In genomic region chr6:121333694-121334093, GRCh38 we compare ENCODE assay signal across 8 cellular contexts. TPM values are rescaled to one million over a fixed set of nuclear protein-coding genes. Genes with fewer than 3 reads are reported as not detected.
DNase-seq lines count a peak whose midpoint lies in the region; TF ChIP-seq lines count a peak whose summit lies in the region.
"Not testable (repeated sequence)": the region's sequence is repeated elsewhere in the genome, so short reads cannot be mapped to it uniquely, and the experiment has no call there.

No MANE protein-coding gene starts in this region.

- H3K27ac ChIP-seq in SK-N-MC; iPS-20b (ENCODE audit: low read length); neural progenitor cell; stomach smooth muscle (ENCODE audit: low read length): not testable (repeated sequence)
- H3K27ac ChIP-seq in effector memory CD4-positive, alpha-beta T cell (ENCODE audit: insufficient read depth, low read length, poor library complexity, severe bottlenecking), result peak overlapping the region; percentile 96

- H4K20me1 ChIP-seq in neural progenitor cell (ENCODE audit: low read depth), result not testable (repeated sequence)

- H3K9me3 Mint-ChIP-seq in activated naive CD4-positive, alpha-beta T cell treated with anti-CD3 and anti-CD28 coated beads for 36 hours; neural progenitor cell: not testable (repeated sequence)

- not testable (repeated sequence) for H3K9me3 ChIP-seq in SK-N-MC (ENCODE audit: low read depth, low read length); effector memory CD4-positive, alpha-beta T cell (ENCODE audit: control insufficient read depth, low read length); iPS-20b (ENCODE audit: insufficient read depth, low read depth, low read length); neural progenitor cell (ENCODE audit: low read depth); stomach smooth muscle (ENCODE audit: control insufficient read depth in 2 of 2, low read length in 2 of 2)

- H3K4me1 Mint-ChIP-seq in activated naive CD4-positive, alpha-beta T cell treated with anti-CD3 and anti-CD28 coated beads for 36 hours (ENCODE audit: low read depth), result peaks cover 38% of the 10 kb centered on the region
- H3K4me1 Mint-ChIP-seq in neural progenitor cell, result peaks cover 25% of the 10 kb centered on the region

- H3K27ac Mint-ChIP-seq in activated naive CD4-positive, alpha-beta T cell treated with anti-CD3 and anti-CD28 coated beads for 36 hours, result peak overlapping the region; percentile 24
- H3K27ac Mint-ChIP-seq in neural progenitor cell, result not testable (repeated sequence)

- TF ChIP-seq CTCF in AG10803 (conservative IDR thresholded peaks at IDR 0.05; ENCODE audit: low read length); HFF-Myc (IDR thresholded peaks at IDR 0.05; ENCODE audit: low read depth, low read length, missing control alignments); neural progenitor cell (IDR thresholded peaks at IDR 0.05): not testable (repeated sequence)

- not testable (repeated sequence) for H3K4me1 ChIP-seq in effector memory CD4-positive, alpha-beta T cell (ENCODE audit: control insufficient read depth, insufficient read depth, low read length, poor library complexity, severe bottlenecking); iPS-20b (ENCODE audit: insufficient read depth, low read length); stomach smooth muscle (ENCODE audit: control insufficient read depth, insufficient read depth, low read length)
- H3K4me1 ChIP-seq in neural progenitor cell, result peaks cover 18% of the 10 kb centered on the region

- DNase-seq in AG10803 (ENCODE audit: low read depth); HFF-Myc (ENCODE audit: extremely low read depth, low read depth); SK-N-MC (ENCODE audit: low read depth, low spot score); activated naive CD4-positive, alpha-beta T cell treated with anti-CD3 and anti-CD28 coated beads for 36 hours; effector memory CD4-positive, alpha-beta T cell; neural progenitor cell (ENCODE audit: low spot score): not testable (repeated sequence)

- intact Hi-C loops in activated naive CD4-positive, alpha-beta T cell treated with anti-CD3 and anti-CD28 coated beads for 36 hours (cut with micrococcal nuclease), result loop anchor here (1.0 to 5.0 kb wide), 6 partner anchors 103 to 1137 kb away; partner anchors contain the start of genes HSF2 and SERINC1

- H3K27me3 ChIP-seq in effector memory CD4-positive, alpha-beta T cell (replicated peaks; ENCODE audit: control insufficient read depth, insufficient read depth, low read length, poor library complexity, severe bottlenecking); iPS-20b (ENCODE audit: insufficient read depth, low read length); neural progenitor cell; stomach smooth muscle (ENCODE audit: control insufficient read depth in 1 of 2, insufficient read depth in 2 of 2, low read length in 2 of 2): not testable (repeated sequence)

- CTCF ChIA-PET in activated naive CD4-positive, alpha-beta T cell treated with anti-CD3 and anti-CD28 coated beads for 36 hours (lab: Charles Lee), result not testable (repeated sequence)

- H3K79me2 ChIP-seq in neural progenitor cell (ENCODE audit: low read depth), result peaks cover 31% of the 10 kb centered on the region

- peak overlapping the region; percentile 67 for H3K4me2 ChIP-seq in neural progenitor cell

- H3F3A ChIP-seq in neural progenitor cell (ENCODE audit: low read depth), result not testable (repeated sequence)

- H3K4me3 Mint-ChIP-seq in activated naive CD4-positive, alpha-beta T cell treated with anti-CD3 and anti-CD28 coated beads for 36 hours, result peak overlapping the region; percentile 98
- peak overlapping the region; percentile 93 for H3K4me3 Mint-ChIP-seq in neural progenitor cell

- H3K9ac ChIP-seq in SK-N-MC (ENCODE audit: insufficient read length) (peak overlapping the region; percentile 86), iPS-20b (ENCODE audit: low read depth, low read length) (peak overlapping the region; percentile 71; the same call in 1 of the 2 replicates), stomach smooth muscle (ENCODE audit: low read length in 2 of 2) (peak overlapping the region in 1 of 2 donors; percentile 74)
- H3K9ac ChIP-seq in neural progenitor cell, result not testable (repeated sequence)

- H3K36me3 Mint-ChIP-seq in activated naive CD4-positive, alpha-beta T cell treated with anti-CD3 and anti-CD28 coated beads for 36 hours (ENCODE audit: low read depth); neural progenitor cell: not testable (repeated sequence)

- H3K27me3 Mint-ChIP-seq in activated naive CD4-positive, alpha-beta T cell treated with anti-CD3 and anti-CD28 coated beads for 36 hours (ENCODE audit: low read depth); neural progenitor cell (ENCODE audit: insufficient read depth, low read depth): not testable (repeated sequence)

- peak overlapping the region; percentile 75 for H2AFZ ChIP-seq in neural progenitor cell (replicated peaks)

- H3K4me3 ChIP-seq in AG10803 (ENCODE audit: low read length), result peak overlapping the region; percentile 82
- peak overlapping the region; percentile 58 for H3K4me3 ChIP-seq in HFF-Myc (replicated peaks; ENCODE audit: low read depth, low read length)
- peak overlapping the region; percentile 96 for H3K4me3 ChIP-seq in SK-N-MC
- peak overlapping the region; percentile 98 for H3K4me3 ChIP-seq in effector memory CD4-positive, alpha-beta T cell (ENCODE audit: insufficient read depth, low read depth, low read length, poor library complexity, severe bottlenecking)
- peak overlapping the region; percentile 75 for H3K4me3 ChIP-seq in iPS-20b (ENCODE audit: low read length)
- H3K4me3 ChIP-seq in neural progenitor cell, result peak overlapping the region; percentile 51
- peak overlapping the region; percentile 60 to 94 for H3K4me3 ChIP-seq in stomach smooth muscle (ENCODE audit: low read length in 2 of 2)

- H3K36me3 ChIP-seq in SK-N-MC (ENCODE audit: insufficient read depth, low read length); effector memory CD4-positive, alpha-beta T cell (ENCODE audit: control insufficient read depth, insufficient read depth, low read length); iPS-20b (ENCODE audit: insufficient read depth, low read depth, low read length); neural progenitor cell; stomach smooth muscle (ENCODE audit: control insufficient read depth in 2 of 2, insufficient read depth in 2 of 2, low read length in 2 of 2): not testable (repeated sequence)

RNA-seq across cellular contexts. Expression of gene TBC1D32, which starts 0.6 kb away (rescaled TPM):
- total RNA-seq in activated naive CD4-positive, alpha-beta T cell treated with anti-CD3 and anti-CD28 coated beads for 36 hours, result 1 to 10 TPM; 6.9 to 8.2 TPM
- 18.9 and 29.7 TPM in 2 replicates for total RNA-seq in neural progenitor cell (ENCODE audit: low replicate concordance)
